In the genomic region with DNA sequence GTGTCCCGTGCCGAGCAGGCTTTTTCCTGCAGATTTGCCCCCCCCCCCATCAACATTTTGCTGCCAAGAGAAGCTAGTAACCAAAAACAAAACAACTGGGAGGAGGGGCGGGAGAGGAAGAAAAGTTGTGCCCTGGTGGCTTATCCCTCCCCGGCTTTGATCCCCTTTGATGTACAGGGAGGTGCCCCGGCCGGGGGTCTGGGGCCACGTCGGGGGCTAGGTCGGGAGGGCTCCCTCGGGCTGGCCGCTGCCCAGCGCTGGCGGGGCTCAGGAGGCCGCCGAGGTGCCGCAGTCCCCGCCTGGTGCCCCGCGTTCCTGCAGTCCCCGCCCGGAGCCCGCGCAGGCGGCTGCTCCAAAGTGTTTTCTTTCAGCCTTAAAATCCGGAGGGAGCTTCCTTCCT, we compare ENCODE assay signal across 7 cellular contexts. TPM values are rescaled to one million over a fixed set of nuclear protein-coding genes. Genes with fewer than 3 reads are reported as not detected.
DNase-seq lines count a peak whose midpoint lies in the region; ATAC-seq, FAIRE-seq and TF ChIP-seq lines count a peak whose summit lies in the region.
"Not testable (repeated sequence)": the region's sequence is repeated elsewhere in the genome, so short reads cannot be mapped to it uniquely, and the experiment has no call there.

No MANE protein-coding gene starts in this region.

- CTCF ChIA-PET in activated CD8-positive, alpha-beta T cell treated with anti-CD3 and anti-CD28 coated beads, Interleukin-2, amount 10 ng/mL, durations not matched to agents 7 days and 5 days (lab: Charles Lee): not testable (repeated sequence)

- POLR2A ChIA-PET in activated CD8-positive, alpha-beta T cell treated with anti-CD3 and anti-CD28 coated beads, Interleukin-2, amount 10 ng/mL, durations not matched to agents 7 days and 5 days (lab: Charles Lee): not testable (repeated sequence)

- H3K36me3 ChIP-seq in GM23248 (ENCODE audit: low read depth); OCI-LY1 (ENCODE audit: insufficient read depth, low read length); bronchial epithelial cell (ENCODE audit: control insufficient read depth, insufficient read depth, low read length); mesendoderm (ENCODE audit: control insufficient read depth, insufficient read depth, low read length); skeletal muscle satellite cell (ENCODE audit: insufficient read depth, low read length): not testable (repeated sequence)

- H3K9ac ChIP-seq in GM23248: peak overlapping the region; percentile 76
- peak overlapping the region; percentile 49; the same call in 1 of the 2 replicates for H3K9ac ChIP-seq in OCI-LY1 (ENCODE audit: low read length)
- H3K9ac ChIP-seq in mesendoderm (ENCODE audit: low read length): peak overlapping the region; percentile 38
- H3K9ac ChIP-seq in skeletal muscle satellite cell (ENCODE audit: low read depth, low read length): peak overlapping the region; percentile 69

- H4K20me1 ChIP-seq in GM23248 (ENCODE audit: insufficient read depth); OCI-LY1 (ENCODE audit: insufficient read depth, low read length): not testable (repeated sequence)

- in situ Hi-C loops in GM23248 (cut with MboI): not testable (repeated sequence)

- H3K9me3 ChIP-seq in GM23248 (ENCODE audit: low read depth); OCI-LY1 (ENCODE audit: low read length); skeletal muscle satellite cell (replicated peaks; ENCODE audit: low read length): not testable (repeated sequence)

- not testable (repeated sequence) for H3K36me3 Mint-ChIP-seq in activated CD8-positive, alpha-beta T cell treated with anti-CD3 and anti-CD28 coated beads, Interleukin-2, amount 10 ng/mL, durations not matched to agents 7 days and 5 days (ENCODE audit: low read depth)

- H2BK120ac ChIP-seq in mesendoderm (ENCODE audit: low read depth, low read length): not testable (repeated sequence)

- peak overlapping the region; percentile 74 for H3K27ac ChIP-seq in GM23248
- not testable (repeated sequence) for H3K27ac ChIP-seq in OCI-LY1 (ENCODE audit: low read depth, low read length, poor library complexity, severe bottlenecking); mesendoderm (ENCODE audit: low read depth, low read length)

- H3K79me2 ChIP-seq in GM23248 (ENCODE audit: insufficient read depth): peaks cover 16% of the 10 kb centered on the region
- H3K79me2 ChIP-seq in OCI-LY1 (ENCODE audit: insufficient read depth, low read length); mesendoderm (ENCODE audit: control insufficient read depth, insufficient read depth, low read length): not testable (repeated sequence)

- TF ChIP-seq CTCF in OCI-LY1 (IDR thresholded peaks at IDR 0.05; ENCODE audit: low read length); bronchial epithelial cell (IDR thresholded peaks at IDR 0.05; ENCODE audit: insufficient read depth, low read length, severe bottlenecking): not testable (repeated sequence)

- not testable (repeated sequence) for H3F3A ChIP-seq in GM23248 (ENCODE audit: insufficient read depth); OCI-LY1 (ENCODE audit: insufficient read depth, low read length)

- H3K56ac ChIP-seq in mesendoderm (ENCODE audit: low read length): not testable (repeated sequence)

- H3K4me3 ChIP-seq in GM23248 (peak overlapping the region; percentile 74), OCI-LY1 (ENCODE audit: low read depth, low read length, poor library complexity, severe bottlenecking) (peak overlapping the region; percentile 57), bronchial epithelial cell (ENCODE audit: low read depth, low read length) (peak overlapping the region; percentile 35), skeletal muscle satellite cell (ENCODE audit: low read length) (peak overlapping the region; percentile 65)
- not testable (repeated sequence) for H3K4me3 ChIP-seq in mesendoderm (ENCODE audit: low read length)

- H4K5ac ChIP-seq in mesendoderm (ENCODE audit: low read length): not testable (repeated sequence)

- H4K8ac ChIP-seq in mesendoderm (ENCODE audit: low read depth, low read length): not testable (repeated sequence)

- H3K79me1 ChIP-seq in mesendoderm (ENCODE audit: low read length): not testable (repeated sequence)

- not testable (repeated sequence) for FAIRE-seq in bronchial epithelial cell (lab: Jason Lieb, UNC)

- not testable (repeated sequence) for H3K9me3 Mint-ChIP-seq in activated CD8-positive, alpha-beta T cell treated with anti-CD3 and anti-CD28 coated beads, Interleukin-2, amount 10 ng/mL, durations not matched to agents 7 days and 5 days (ENCODE audit: insufficient read depth)

- not testable (repeated sequence) for H3K4me1 ChIP-seq in GM23248 (ENCODE audit: insufficient read depth); OCI-LY1 (ENCODE audit: insufficient read depth, low read length, severe bottlenecking); mesendoderm (ENCODE audit: control insufficient read depth, low read depth, low read length); skeletal muscle satellite cell (ENCODE audit: control insufficient read depth, insufficient read depth, low read length)

- peak overlapping the region; percentile 87 for H3K4me3 Mint-ChIP-seq in activated CD8-positive, alpha-beta T cell treated with anti-CD3 and anti-CD28 coated beads, Interleukin-2, amount 10 ng/mL, durations not matched to agents 7 days and 5 days

- H3K27ac Mint-ChIP-seq in activated CD8-positive, alpha-beta T cell treated with anti-CD3 and anti-CD28 coated beads, Interleukin-2, amount 10 ng/mL, durations not matched to agents 7 days and 5 days: peak overlapping the region; percentile 77

- not testable (repeated sequence) for H2BK5ac ChIP-seq in mesendoderm (ENCODE audit: low read length)

- H2AK5ac ChIP-seq in mesendoderm (ENCODE audit: low read length): not testable (repeated sequence)

- H3K27me3 Mint-ChIP-seq in activated CD8-positive, alpha-beta T cell treated with anti-CD3 and anti-CD28 coated beads, Interleukin-2, amount 10 ng/mL, durations not matched to agents 7 days and 5 days (ENCODE audit: low read depth): not testable (repeated sequence)

- not testable (repeated sequence) for H3K4me1 Mint-ChIP-seq in activated CD8-positive, alpha-beta T cell treated with anti-CD3 and anti-CD28 coated beads, Interleukin-2, amount 10 ng/mL, durations not matched to agents 7 days and 5 days (ENCODE audit: low read depth)

- DNase-seq in GM23248: peak; percentile 28
- DNase-seq in activated CD8-positive, alpha-beta T cell treated with anti-CD3 and anti-CD28 coated beads, Interleukin-2, amount 10 ng/mL, durations not matched to agents 7 days and 5 days: peak; percentile 18
- not testable (repeated sequence) for DNase-seq in bronchial epithelial cell (ENCODE audit: low read depth)
- peak; percentile 24 for DNase-seq in glomerular visceral epithelial cell (ENCODE audit: extremely low spot score)
- DNase-seq in mesendoderm: peak; percentile 45

- H2AFZ ChIP-seq in GM23248: peak overlapping the region; percentile 53; the same call in 1 of the 2 replicates
- H2AFZ ChIP-seq in OCI-LY1 (ENCODE audit: low read length): not testable (repeated sequence)

- WGBS in GM23248 (ENCODE audit: low coverage in 1 of 2, low lambda C conversion rate in 2 of 2, missing lambda C conversion rate in 2 of 2), 2 experiments: 0% methylated on average over 5 to 9 of the region's 25 CpGs
- no CpG with 5 or more reads among the region's 25 CpGs for WGBS in mesendoderm (ENCODE audit: extremely low coverage, insufficient coverage, low lambda C conversion rate)

- H3K9me2 ChIP-seq in GM23248 (ENCODE audit: insufficient read depth); OCI-LY1 (ENCODE audit: low read depth, low read length): not testable (repeated sequence)

- H3K4me2 ChIP-seq in GM23248 (ENCODE audit: unreplicated experiment): peak overlapping the region; percentile 35
- H3K4me2 ChIP-seq in OCI-LY1 (ENCODE audit: low read length): peak overlapping the region; percentile 59; the same call in 1 of the 2 replicates
- not testable (repeated sequence) for H3K4me2 ChIP-seq in mesendoderm (ENCODE audit: low read length)
- H3K4me2 ChIP-seq in skeletal muscle satellite cell (ENCODE audit: low read length): peak overlapping the region; percentile 78

- H3K23ac ChIP-seq in mesendoderm (ENCODE audit: low read length): not testable (repeated sequence)

- H3K18ac ChIP-seq in mesendoderm (ENCODE audit: low read length): not testable (repeated sequence)

- not testable (repeated sequence) for H2BK15ac ChIP-seq in mesendoderm (replicated peaks; ENCODE audit: low read depth)

- not testable (repeated sequence) for H3K27me3 ChIP-seq in GM23248 (replicated peaks; ENCODE audit: insufficient read depth); OCI-LY1 (ENCODE audit: insufficient read depth, low read length); bronchial epithelial cell (ENCODE audit: control insufficient read depth, insufficient read depth, low read length); mesendoderm (ENCODE audit: insufficient read depth, low read length, poor library complexity); skeletal muscle satellite cell (ENCODE audit: control insufficient read depth, insufficient read depth, low read length)

- ATAC-seq in activated CD8-positive, alpha-beta T cell treated with anti-CD3 and anti-CD28 coated beads, Interleukin-2, amount 10 ng/mL, durations not matched to agents 7 days and 5 days: not testable (repeated sequence)

- peak overlapping the region; percentile 55 for H3K4ac ChIP-seq in mesendoderm (ENCODE audit: low read depth, low read length)

RNA-seq across cellular contexts. Expression of gene SRGAP2, which starts 1.5 kb away (rescaled TPM):
- total RNA-seq in GM23248 (2014; rRNA removed; shearing (Covaris generic)): 51.1 and 55.3 TPM in 2 replicates
- 35.8 and 42.3 TPM in 2 replicates for polyA plus RNA-seq in GM23248 (2016; fragmentation: Nextera tagmentation; extraction: Ambion mirVana)
- 100 to 1,000 TPM in 1 of 2 experiments, 10 to 100 TPM in 1; 98.2 to 105 TPM for total RNA-seq in activated CD8-positive, alpha-beta T cell treated with anti-CD3 and anti-CD28 coated beads, Interleukin-2, amount 10 ng/mL, durations not matched to agents 7 days and 5 days
- total RNA-seq in bronchial epithelial cell: 9.2 and 28.5 TPM in 2 replicates
- polyA plus RNA-seq in mesendoderm (2013, experiment 1 of 2): 17.6 TPM
- 17.1 TPM for polyA plus RNA-seq in mesendoderm (2013, experiment 2 of 2)
- 40.6 and 48.9 TPM in 2 replicates for total RNA-seq in skeletal muscle satellite cell (2012; rRNA removed)

RNA-seq across cellular contexts. Expression of gene FAM72A, which starts 2.2 kb away (rescaled TPM):
- 2.5 TPM in 1 of 2 replicates, not detected in the other for total RNA-seq in GM23248 (2014; rRNA removed; shearing (Covaris generic))
- 3.1 and 4.3 TPM in 2 replicates for polyA plus RNA-seq in GM23248 (2016; fragmentation: Nextera tagmentation; extraction: Ambion mirVana)
- total RNA-seq in activated CD8-positive, alpha-beta T cell treated with anti-CD3 and anti-CD28 coated beads, Interleukin-2, amount 10 ng/mL, durations not matched to agents 7 days and 5 days: 10 to 100 TPM; 30.0 to 30.4 TPM
- total RNA-seq in bronchial epithelial cell: 0.64 TPM in 1 of 2 replicates, not detected in the other
- polyA plus RNA-seq in mesendoderm (2013, experiment 1 of 2): 13.7 TPM
- 13.4 TPM for polyA plus RNA-seq in mesendoderm (2013, experiment 2 of 2)
- total RNA-seq in skeletal muscle satellite cell (2012; rRNA removed): 2.4 and 5.3 TPM in 2 replicates
